1 cellular context compared by ENCODE assay signal in genomic region chr7:72444023-72444776, GRCh38.
A peak's percentile ranks its signal among the peaks of the same experiment; 100 is the strongest.
TF ChIP-seq lines count a peak whose summit lies in the region.

No MANE protein-coding gene starts in this region.

TF ChIP-seq in HepG2, 621 proteins besides CTCF, POLR2A, EP300 and RAD21 (continued from another document):
- TF ChIP-seq ZNF512B (CRISPR knock-in tag; IDR thresholded peaks at IDR 0.05; ENCODE audit: borderline replicate concordance) (no peak), ZNF468 (CRISPR knock-in tag; IDR thresholded peaks at IDR 0.05) (no peak), IRF1 (CRISPR knock-in tag; IDR thresholded peaks at IDR 0.05; ENCODE audit: low read depth) (no peak), SOX5 (CRISPR knock-in tag; IDR thresholded peaks at IDR 0.05; ENCODE audit: borderline replicate concordance) (peak; percentile 73; the same call in 1 of the 2 replicates), HMG20B (CRISPR knock-in tag; conservative IDR thresholded peaks at IDR 0.05) (no peak), FOXP4 (CRISPR knock-in tag; IDR thresholded peaks at IDR 0.05) (no peak), MLX (CRISPR knock-in tag; IDR thresholded peaks at IDR 0.05) (no peak), ESRRA (CRISPR knock-in tag; IDR thresholded peaks at IDR 0.05; ENCODE audit: low read depth) (no peak), RELA (CRISPR knock-in tag; IDR thresholded peaks at IDR 0.05) (no peak), ZSCAN9 (CRISPR knock-in tag; IDR thresholded peaks at IDR 0.05; ENCODE audit: borderline replicate concordance) (no peak), SNAPC5 (CRISPR knock-in tag; IDR thresholded peaks at IDR 0.05; ENCODE audit: borderline replicate concordance) (no peak), CREM (IDR thresholded peaks at IDR 0.05) (no peak), CREM (CRISPR knock-in tag; IDR thresholded peaks at IDR 0.05) (no peak), CC2D1A (CRISPR knock-in tag; IDR thresholded peaks at IDR 0.05) (no peak), ZNF770 (CRISPR knock-in tag; IDR thresholded peaks at IDR 0.05) (no peak), ISX (CRISPR knock-in tag; conservative IDR thresholded peaks at IDR 0.05) (no peak), NFE2L2 (IDR thresholded peaks at IDR 0.05; ENCODE audit: low read length) (peak; percentile 59)
